1 cellular context compared by ENCODE assay signal in the genomic region with DNA sequence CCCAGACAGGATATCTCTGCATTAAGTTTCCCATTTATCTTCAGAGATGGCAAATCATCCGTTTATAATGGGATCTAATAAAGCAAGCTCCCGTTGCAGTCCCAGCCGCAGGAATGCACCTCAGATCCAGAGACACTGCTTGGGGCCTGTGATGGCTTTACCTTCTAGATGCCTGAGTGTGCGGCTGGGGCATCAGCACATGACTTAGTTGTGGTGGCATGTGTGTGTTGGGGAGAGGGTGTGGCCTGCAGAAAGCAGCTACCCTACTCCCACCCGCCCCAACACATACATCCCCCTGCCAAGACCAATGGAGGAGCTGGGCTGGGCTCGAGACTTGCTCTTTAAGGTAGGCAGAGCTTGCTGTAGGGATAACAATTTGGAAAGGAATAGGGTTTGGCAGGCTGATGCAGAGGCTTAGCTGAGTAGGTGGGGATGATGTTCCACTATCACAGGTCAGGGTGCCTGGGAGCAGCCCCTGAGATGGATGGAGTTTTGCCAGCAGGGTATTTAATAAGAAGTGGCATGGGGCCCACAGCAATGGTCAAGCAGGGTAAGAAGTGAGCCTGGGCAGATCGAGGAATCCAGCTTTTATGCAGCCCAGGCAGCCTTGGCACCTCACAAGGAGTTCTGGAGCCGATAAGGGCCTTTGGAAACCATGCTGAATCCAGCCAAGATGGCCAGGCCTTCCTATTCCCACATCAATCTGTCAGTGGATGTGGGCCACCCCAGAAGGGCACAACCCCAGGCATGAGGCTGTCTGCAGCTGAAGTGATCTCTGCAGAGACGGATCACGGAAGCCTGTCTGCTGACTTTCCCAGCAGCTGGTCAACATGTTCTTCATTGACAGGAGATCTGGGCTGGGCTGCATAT.
TF ChIP-seq lines count a peak whose summit lies in the region.

No MANE protein-coding gene starts in this region.

TF ChIP-seq in H1, 55 proteins besides CTCF, POLR2A, EP300 and RAD21:
- TF ChIP-seq, protein P1, sequence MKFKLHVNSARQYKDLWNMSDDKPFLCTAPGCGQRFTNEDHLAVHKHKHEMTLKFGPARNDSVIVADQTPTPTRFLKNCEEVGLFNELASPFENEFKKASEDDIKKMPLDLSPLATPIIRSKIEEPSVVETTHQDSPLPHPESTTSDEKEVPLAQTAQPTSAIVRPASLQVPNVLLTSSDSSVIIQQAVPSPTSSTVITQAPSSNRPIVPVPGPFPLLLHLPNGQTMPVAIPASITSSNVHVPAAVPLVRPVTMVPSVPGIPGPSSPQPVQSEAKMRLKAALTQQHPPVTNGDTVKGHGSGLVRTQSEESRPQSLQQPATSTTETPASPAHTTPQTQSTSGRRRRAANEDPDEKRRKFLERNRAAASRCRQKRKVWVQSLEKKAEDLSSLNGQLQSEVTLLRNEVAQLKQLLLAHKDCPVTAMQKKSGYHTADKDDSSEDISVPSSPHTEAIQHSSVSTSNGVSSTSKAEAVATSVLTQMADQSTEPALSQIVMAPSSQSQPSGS (IDR thresholded peaks at IDR 0.05; ENCODE audit: low read length), result no peak
- TF ChIP-seq TCF12 (IDR thresholded peaks at IDR 0.05; ENCODE audit: low read depth, low read length), result no peak
- TF ChIP-seq TAF1 (IDR thresholded peaks at IDR 0.05; ENCODE audit: low read depth, low read length), result no peak
- TF ChIP-seq SIRT6 (IDR thresholded peaks at IDR 0.05; ENCODE audit: low read length), result no peak
- no peak for TF ChIP-seq NRF1 (IDR thresholded peaks at IDR 0.05; ENCODE audit: low read depth, low read length)
- TF ChIP-seq BRCA1 (IDR thresholded peaks at IDR 0.05; ENCODE audit: low read depth, low read length), result no peak
- TF ChIP-seq BCL11A (IDR thresholded peaks at IDR 0.05; ENCODE audit: low read depth in 2 of 2, low read length in 2 of 2), result no peak
- TF ChIP-seq JUN (IDR thresholded peaks at IDR 0.05; ENCODE audit: low read depth, low read length), result no peak
- no peak for TF ChIP-seq SUZ12 (IDR thresholded peaks at IDR 0.05; ENCODE audit: low read length)
- TF ChIP-seq KDM5A (IDR thresholded peaks at IDR 0.05; ENCODE audit: low read length), result no peak
- TF ChIP-seq POLR2AphosphoS5 (IDR thresholded peaks at IDR 0.05; ENCODE audit: low read depth, low read length), result no peak
- no peak for TF ChIP-seq GTF2F1 (IDR thresholded peaks at IDR 0.05; ENCODE audit: borderline replicate concordance, low read depth, low read length)
- no peak for TF ChIP-seq SIX5 (IDR thresholded peaks at IDR 0.05; ENCODE audit: low read depth, low read length)
- TF ChIP-seq SAP30 (IDR thresholded peaks at IDR 0.05; ENCODE audit: insufficient read depth, insufficient replicate concordance, low read length), result no peak
- TF ChIP-seq SRF (IDR thresholded peaks at IDR 0.05; ENCODE audit: low read depth, low read length), result no peak
- no peak for TF ChIP-seq EZH2 (IDR thresholded peaks at IDR 0.05; ENCODE audit: low read depth, low read length, severe bottlenecking)
- no peak for TF ChIP-seq YY1 (IDR thresholded peaks at IDR 0.05; ENCODE audit: low read depth, low read length)
- TF ChIP-seq SIN3A (conservative IDR thresholded peaks at IDR 0.05 in 1 of 2, IDR thresholded peaks at IDR 0.05 in 1 of 2; ENCODE audit: low read depth in 1 of 2, low read length in 2 of 2), result no peak
- no peak for TF ChIP-seq NANOG (IDR thresholded peaks at IDR 0.05; ENCODE audit: insufficient read depth, low read depth, low read length, poor library complexity, severe bottlenecking)
- TF ChIP-seq, protein P2, sequence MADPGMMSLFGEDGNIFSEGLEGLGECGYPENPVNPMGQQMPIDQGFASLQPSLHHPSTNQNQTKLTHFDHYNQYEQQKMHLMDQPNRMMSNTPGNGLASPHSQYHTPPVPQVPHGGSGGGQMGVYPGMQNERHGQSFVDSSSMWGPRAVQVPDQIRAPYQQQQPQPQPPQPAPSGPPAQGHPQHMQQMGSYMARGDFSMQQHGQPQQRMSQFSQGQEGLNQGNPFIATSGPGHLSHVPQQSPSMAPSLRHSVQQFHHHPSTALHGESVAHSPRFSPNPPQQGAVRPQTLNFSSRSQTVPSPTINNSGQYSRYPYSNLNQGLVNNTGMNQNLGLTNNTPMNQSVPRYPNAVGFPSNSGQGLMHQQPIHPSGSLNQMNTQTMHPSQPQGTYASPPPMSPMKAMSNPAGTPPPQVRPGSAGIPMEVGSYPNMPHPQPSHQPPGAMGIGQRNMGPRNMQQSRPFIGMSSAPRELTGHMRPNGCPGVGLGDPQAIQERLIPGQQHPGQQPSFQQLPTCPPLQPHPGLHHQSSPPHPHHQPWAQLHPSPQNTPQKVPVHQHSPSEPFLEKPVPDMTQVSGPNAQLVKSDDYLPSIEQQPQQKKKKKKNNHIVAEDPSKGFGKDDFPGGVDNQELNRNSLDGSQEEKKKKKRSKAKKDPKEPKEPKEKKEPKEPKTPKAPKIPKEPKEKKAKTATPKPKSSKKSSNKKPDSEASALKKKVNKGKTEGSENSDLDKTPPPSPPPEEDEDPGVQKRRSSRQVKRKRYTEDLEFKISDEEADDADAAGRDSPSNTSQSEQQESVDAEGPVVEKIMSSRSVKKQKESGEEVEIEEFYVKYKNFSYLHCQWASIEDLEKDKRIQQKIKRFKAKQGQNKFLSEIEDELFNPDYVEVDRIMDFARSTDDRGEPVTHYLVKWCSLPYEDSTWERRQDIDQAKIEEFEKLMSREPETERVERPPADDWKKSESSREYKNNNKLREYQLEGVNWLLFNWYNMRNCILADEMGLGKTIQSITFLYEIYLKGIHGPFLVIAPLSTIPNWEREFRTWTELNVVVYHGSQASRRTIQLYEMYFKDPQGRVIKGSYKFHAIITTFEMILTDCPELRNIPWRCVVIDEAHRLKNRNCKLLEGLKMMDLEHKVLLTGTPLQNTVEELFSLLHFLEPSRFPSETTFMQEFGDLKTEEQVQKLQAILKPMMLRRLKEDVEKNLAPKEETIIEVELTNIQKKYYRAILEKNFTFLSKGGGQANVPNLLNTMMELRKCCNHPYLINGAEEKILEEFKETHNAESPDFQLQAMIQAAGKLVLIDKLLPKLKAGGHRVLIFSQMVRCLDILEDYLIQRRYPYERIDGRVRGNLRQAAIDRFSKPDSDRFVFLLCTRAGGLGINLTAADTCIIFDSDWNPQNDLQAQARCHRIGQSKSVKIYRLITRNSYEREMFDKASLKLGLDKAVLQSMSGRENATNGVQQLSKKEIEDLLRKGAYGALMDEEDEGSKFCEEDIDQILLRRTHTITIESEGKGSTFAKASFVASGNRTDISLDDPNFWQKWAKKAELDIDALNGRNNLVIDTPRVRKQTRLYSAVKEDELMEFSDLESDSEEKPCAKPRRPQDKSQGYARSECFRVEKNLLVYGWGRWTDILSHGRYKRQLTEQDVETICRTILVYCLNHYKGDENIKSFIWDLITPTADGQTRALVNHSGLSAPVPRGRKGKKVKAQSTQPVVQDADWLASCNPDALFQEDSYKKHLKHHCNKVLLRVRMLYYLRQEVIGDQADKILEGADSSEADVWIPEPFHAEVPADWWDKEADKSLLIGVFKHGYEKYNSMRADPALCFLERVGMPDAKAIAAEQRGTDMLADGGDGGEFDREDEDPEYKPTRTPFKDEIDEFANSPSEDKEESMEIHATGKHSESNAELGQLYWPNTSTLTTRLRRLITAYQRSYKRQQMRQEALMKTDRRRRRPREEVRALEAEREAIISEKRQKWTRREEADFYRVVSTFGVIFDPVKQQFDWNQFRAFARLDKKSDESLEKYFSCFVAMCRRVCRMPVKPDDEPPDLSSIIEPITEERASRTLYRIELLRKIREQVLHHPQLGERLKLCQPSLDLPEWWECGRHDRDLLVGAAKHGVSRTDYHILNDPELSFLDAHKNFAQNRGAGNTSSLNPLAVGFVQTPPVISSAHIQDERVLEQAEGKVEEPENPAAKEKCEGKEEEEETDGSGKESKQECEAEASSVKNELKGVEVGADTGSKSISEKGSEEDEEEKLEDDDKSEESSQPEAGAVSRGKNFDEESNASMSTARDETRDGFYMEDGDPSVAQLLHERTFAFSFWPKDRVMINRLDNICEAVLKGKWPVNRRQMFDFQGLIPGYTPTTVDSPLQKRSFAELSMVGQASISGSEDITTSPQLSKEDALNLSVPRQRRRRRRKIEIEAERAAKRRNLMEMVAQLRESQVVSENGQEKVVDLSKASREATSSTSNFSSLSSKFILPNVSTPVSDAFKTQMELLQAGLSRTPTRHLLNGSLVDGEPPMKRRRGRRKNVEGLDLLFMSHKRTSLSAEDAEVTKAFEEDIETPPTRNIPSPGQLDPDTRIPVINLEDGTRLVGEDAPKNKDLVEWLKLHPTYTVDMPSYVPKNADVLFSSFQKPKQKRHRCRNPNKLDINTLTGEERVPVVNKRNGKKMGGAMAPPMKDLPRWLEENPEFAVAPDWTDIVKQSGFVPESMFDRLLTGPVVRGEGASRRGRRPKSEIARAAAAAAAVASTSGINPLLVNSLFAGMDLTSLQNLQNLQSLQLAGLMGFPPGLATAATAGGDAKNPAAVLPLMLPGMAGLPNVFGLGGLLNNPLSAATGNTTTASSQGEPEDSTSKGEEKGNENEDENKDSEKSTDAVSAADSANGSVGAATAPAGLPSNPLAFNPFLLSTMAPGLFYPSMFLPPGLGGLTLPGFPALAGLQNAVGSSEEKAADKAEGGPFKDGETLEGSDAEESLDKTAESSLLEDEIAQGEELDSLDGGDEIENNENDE (IDR thresholded peaks at IDR 0.05; ENCODE audit: insufficient replicate concordance, low read length), result no peak
